ENCODE assay signal across 27 cellular contexts in the genomic region with DNA sequence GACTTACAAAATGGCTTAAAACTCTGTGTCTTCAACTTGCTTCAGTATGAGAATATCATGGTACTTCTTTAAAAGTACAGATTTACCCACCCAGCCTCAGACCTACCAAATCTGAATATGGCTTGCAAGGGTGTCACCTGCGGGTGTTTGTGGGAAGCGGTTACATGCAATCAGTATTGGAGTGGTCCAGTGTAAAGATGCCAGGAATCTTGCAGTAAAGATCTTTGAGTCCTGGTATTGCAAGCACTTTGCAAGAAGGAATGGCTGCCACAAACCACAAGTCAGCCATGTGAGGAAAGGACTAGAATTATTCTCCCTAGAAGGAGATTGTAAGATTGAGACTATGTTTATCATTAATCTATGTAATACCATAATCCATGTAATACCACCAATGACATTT.
DNase-seq lines count a peak whose midpoint lies in the region; ATAC-seq, FAIRE-seq and TF ChIP-seq lines count a peak whose summit lies in the region.
"Had no signal": no experiment of that assay in that cellular context is flagged by ENCODE, and none has a peak within 500 bp of the region (broad histone marks: within the 10 kb centered on the region; RNA-seq: fewer than 3 reads in every experiment).

No MANE protein-coding gene starts in this region.

- H3K27ac ChIP-seq in angular gyrus (ENCODE audit: low read depth, low read length) (peak overlapping the region; percentile 74), temporal lobe (ENCODE audit: low read depth, low read length) (peak overlapping the region; percentile 79), pancreas (no peak overlapping the region)
- H3K27ac ChIP-seq: ascending aorta, PC-9, testis, WERI-Rb-1 had no signal

- intact Hi-C loops in pancreas (cut with DNase I), result no loop called here

- WGBS in pancreas, 2 donors, result 98 to 99% methylated on average over 2 of the region's 2 CpGs

- TF ChIP-seq CTCF in pancreas (IDR thresholded peaks at IDR 0.05) (no peak), chondrocyte (IDR thresholded peaks at IDR 0.05) (no peak), GM13977 (IDR thresholded peaks at IDR 0.05; ENCODE audit: extremely low read depth, insufficient read depth, missing control alignments) (no peak)

- no peaks in the 10 kb centered on the region for H3K27me3 ChIP-seq in pancreas
- H3K27me3 ChIP-seq: ascending aorta, testis had no signal

- in situ Hi-C loops in GM13977 (cut with MboI; ENCODE audit: low pct_unique_long_range_greater_than_20kb, low sequenced_read_pairs, unreplicated experiment), result no loop called here

- DNase-seq in fibroblast of peridontal ligament (ENCODE audit: extremely low read depth) (peak; percentile 75), midbrain (lab: John Stamatoyannopoulos, UW) (peak; percentile 18), pancreas (no peak), chondrocyte (ENCODE audit: low spot score) (no peak), SW480 (ENCODE audit: low spot score) (no peak), GM13977 (ENCODE audit: low spot score) (no peak)
- DNase-seq: activated CD4-positive, alpha-beta T cell treated with anti-CD3 and anti-CD28 coated beads for 4 hours; activated CD8-positive, alpha-beta T cell treated with anti-CD3 and anti-CD28 coated beads, Interleukin-2, amount 10 ng/mL, durations not matched to agents 7 days and 5 days; COR-L47; DMS53; MV-4-11; naive thymus-derived CD8-positive, alpha-beta T cell; NCI-H1436; NCI-H2081; NCI-H526; NK-92 treated with Interleukin-12 subunit alpha and Interleukin-12 subunit beta, amount 100 ng/mL, for 24 hours; occipital lobe; PC-9; Right ventricle myocardium superior; stimulated activated naive B cell treated with anti-CD40 and anti-IgM and Interleukin-4, amounts not matched to agents 10 μg/mL and 1 μg/mL and 100 μg/mL, for 72 hours; testis; WERI-Rb-1 had no signal

- peaks cover 27% of the 10 kb centered on the region for H3K4me1 Mint-ChIP-seq in chondrocyte (ENCODE audit: low read depth)
- H3K4me1 Mint-ChIP-seq: naive thymus-derived CD8-positive, alpha-beta T cell had no signal

- H3K4me3 ChIP-seq in pancreas, result no peak overlapping the region
- H3K4me3 ChIP-seq: ascending aorta, PC-9, testis had no signal

- no peaks in the 10 kb centered on the region for H3K36me3 Mint-ChIP-seq in chondrocyte (ENCODE audit: low read depth)
- H3K36me3 Mint-ChIP-seq: activated naive CD4-positive, alpha-beta T cell treated with anti-CD3 and anti-CD28 coated beads, Interleukin-2, amount 50 U/mL, for 72 hours; naive thymus-derived CD8-positive, alpha-beta T cell had no signal

- H3K9me3 Mint-ChIP-seq in chondrocyte (ENCODE audit: low read depth), result peaks cover 6% of the 10 kb centered on the region
- H3K9me3 Mint-ChIP-seq: stimulated activated naive B cell treated with anti-CD40 and anti-IgM and Interleukin-4, amounts not matched to agents 10 μg/mL and 1 μg/mL and 100 μg/mL, for 72 hours had no signal

- H3K4me1 ChIP-seq in pancreas, result peaks cover 0 to 4% (median 0%) of the 10 kb centered on the region in 3 donors
- H3K4me1 ChIP-seq: testis had no signal

- no peak for ATAC-seq in pancreas
- ATAC-seq: activated CD8-positive, alpha-beta T cell treated with anti-CD3 and anti-CD28 coated beads, Interleukin-2, amount 10 ng/mL, durations not matched to agents 7 days and 5 days; activated naive CD4-positive, alpha-beta T cell treated with anti-CD3 and anti-CD28 coated beads, Interleukin-2, amount 50 U/mL, for 72 hours; naive thymus-derived CD8-positive, alpha-beta T cell; stimulated activated naive B cell treated with anti-CD40 and anti-IgM and Interleukin-4, amounts not matched to agents 10 μg/mL and 1 μg/mL and 100 μg/mL, for 72 hours had no signal

- FAIRE-seq in pancreas (lab: Jason Lieb, UNC), result no peak
- FAIRE-seq: islet of Langerhans had no signal

- no peak overlapping the region for H3K27ac Mint-ChIP-seq in chondrocyte (ENCODE audit: unreplicated experiment)
- H3K27ac Mint-ChIP-seq: activated CD8-positive, alpha-beta T cell treated with anti-CD3 and anti-CD28 coated beads, Interleukin-2, amount 10 ng/mL, durations not matched to agents 7 days and 5 days; activated naive CD4-positive, alpha-beta T cell treated with anti-CD3 and anti-CD28 coated beads, Interleukin-2, amount 50 U/mL, for 72 hours; naive thymus-derived CD8-positive, alpha-beta T cell; stimulated activated naive B cell treated with anti-CD40 and anti-IgM and Interleukin-4, amounts not matched to agents 10 μg/mL and 1 μg/mL and 100 μg/mL, for 72 hours had no signal

- no peaks in the 10 kb centered on the region for H3K9me3 ChIP-seq in pancreas
- H3K9me3 ChIP-seq: ascending aorta, testis had no signal

- H3K4me3 Mint-ChIP-seq in chondrocyte (ENCODE audit: unreplicated experiment), result no peak overlapping the region
- H3K4me3 Mint-ChIP-seq: activated CD8-positive, alpha-beta T cell treated with anti-CD3 and anti-CD28 coated beads, Interleukin-2, amount 10 ng/mL, durations not matched to agents 7 days and 5 days; naive thymus-derived CD8-positive, alpha-beta T cell; stimulated activated naive B cell treated with anti-CD40 and anti-IgM and Interleukin-4, amounts not matched to agents 10 μg/mL and 1 μg/mL and 100 μg/mL, for 72 hours had no signal

- no peaks in the 10 kb centered on the region for H3K36me3 ChIP-seq in pancreas
- H3K36me3 ChIP-seq: ascending aorta, WERI-Rb-1 had no signal

- H3K27me3 Mint-ChIP-seq in chondrocyte (ENCODE audit: low read depth), result no peaks in the 10 kb centered on the region
- H3K27me3 Mint-ChIP-seq: stimulated activated naive B cell treated with anti-CD40 and anti-IgM and Interleukin-4, amounts not matched to agents 10 μg/mL and 1 μg/mL and 100 μg/mL, for 72 hours had no signal

Comparison
In these comparisons a context has a peak if more than half of its experiments do, and no peak if none do; other contexts are left out.
1. H3K27ac ChIP-seq: peak in angular gyrus (single experiment) and temporal lobe (single experiment); none in pancreas (0 of 4).
2. DNase-seq: peak in fibroblast of peridontal ligament (single experiment) and midbrain (single experiment); none in pancreas (0 of 6), chondrocyte (single experiment), SW480 (single experiment) and GM13977 (single experiment).